In the genomic region with DNA sequence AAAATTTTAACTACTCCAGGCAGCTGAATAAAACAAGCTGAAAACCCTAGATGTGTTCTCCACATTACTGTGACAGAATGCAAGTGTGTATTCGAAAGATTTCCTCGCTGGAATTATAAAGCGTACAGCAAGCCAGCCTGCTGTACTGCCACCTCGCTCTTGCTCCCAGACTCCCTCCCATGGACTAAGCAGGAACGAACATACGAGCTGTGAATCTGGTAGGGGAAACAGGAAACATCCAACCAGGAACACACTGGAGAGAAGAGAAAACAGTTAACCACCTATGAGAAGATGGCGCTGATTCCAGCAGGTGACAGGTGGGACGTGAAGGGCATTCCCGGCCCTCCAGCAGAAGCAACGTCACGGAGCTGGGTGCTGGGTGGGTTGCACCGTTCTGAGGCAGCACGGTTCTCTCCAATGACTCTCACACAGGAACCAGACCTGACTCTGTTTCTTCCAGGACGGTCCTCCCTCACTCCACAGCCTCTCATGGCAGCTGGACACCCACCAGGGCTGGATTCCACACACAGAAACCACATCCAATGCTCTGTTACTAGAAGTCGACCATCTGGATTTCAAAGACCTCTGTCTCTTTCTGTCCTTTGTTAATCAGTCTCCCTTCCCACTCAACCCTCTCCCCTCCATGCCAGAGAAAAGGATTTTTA, we compare ENCODE assay signal across 7 cellular contexts.
DNase-seq lines count a peak whose midpoint lies in the region; ATAC-seq lines count a peak whose summit lies in the region.

No MANE protein-coding gene starts in this region.

- H3K36me3 Mint-ChIP-seq in immature natural killer cell = peaks cover 3% of the 10 kb centered on the region in 3 donors

- DNase-seq in NCI-H1105 treated with DMSO at 0.1 percent for 48 hours (lab: John Stamatoyannopoulos, UW) = peak; percentile 80
- peak; percentile 93 for DNase-seq in cerebellar cortex (ENCODE audit: low spot score)
- peak; percentile 71 for DNase-seq in left kidney (ENCODE audit: low read depth, low spot score)
- DNase-seq in immature natural killer cell = no peak

- no peak overlapping the region for H3K4me3 Mint-ChIP-seq in immature natural killer cell

- no peaks in the 10 kb centered on the region for H3K9me3 Mint-ChIP-seq in immature natural killer cell

- peak overlapping the region; percentile 10 for H3K27ac ChIP-seq in temporal lobe (ENCODE audit: low read depth, low read length)

- peaks cover 32 to 34% of the 10 kb centered on the region in 2 donors for H3K4me1 Mint-ChIP-seq in immature natural killer cell

- ATAC-seq in GM21367 (IDR thresholded peaks at IDR 0.05; ENCODE audit: unreplicated experiment) (no peak), esophagus mucosa (no peak)

- no peak overlapping the region for H3K27ac Mint-ChIP-seq in immature natural killer cell

- H3K27me3 Mint-ChIP-seq in immature natural killer cell (ENCODE audit: low read depth in 3 of 3) = peaks cover 0 to 1% (median 0%) of the 10 kb centered on the region in 3 donors

Comparison
In these comparisons a context has a peak if more than half of its experiments do, and no peak if none do; other contexts are left out.
1. DNase-seq: peak in NCI-H1105 treated with DMSO at 0.1 percent for 48 hours (single experiment), cerebellar cortex (single experiment) and left kidney (single experiment); none in immature natural killer cell (0 of 3).